Comparison of ENCODE assay signal across 10 cellular contexts in the genomic region with DNA sequence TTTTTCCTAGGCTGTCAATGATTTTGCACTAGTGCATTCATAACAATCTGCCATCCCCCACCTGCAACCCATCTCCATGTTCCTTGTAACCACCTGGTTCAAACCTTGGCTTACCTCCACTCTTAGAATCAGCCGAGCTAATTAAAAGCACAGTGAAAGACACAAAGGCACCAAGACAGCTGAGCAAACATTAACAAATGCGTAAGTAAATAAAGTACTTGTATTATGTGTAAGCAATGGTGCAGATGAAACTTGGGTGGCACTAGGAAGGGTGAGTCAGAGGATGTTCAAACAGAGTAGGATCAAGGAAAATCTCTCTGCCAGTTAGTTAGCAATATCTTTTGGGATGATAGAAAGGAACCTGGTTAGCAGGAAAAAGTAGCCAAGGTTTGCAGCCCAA. TPM values are rescaled to one million over a fixed set of nuclear protein-coding genes. Genes with fewer than 3 reads are reported as not detected.
DNase-seq lines count a peak whose midpoint lies in the region; ATAC-seq, FAIRE-seq and TF ChIP-seq lines count a peak whose summit lies in the region.
"Had no signal": no experiment of that assay in that cellular context is flagged by ENCODE, and none has a peak within 500 bp of the region (broad histone marks: within the 10 kb centered on the region; RNA-seq: fewer than 3 reads in every experiment).

No MANE protein-coding gene starts in this region.

- H3K4me3 Mint-ChIP-seq in GM23338: no peak overlapping the region
- H3K4me3 Mint-ChIP-seq: activated CD8-positive, alpha-beta T cell treated with anti-CD3 and anti-CD28 coated beads, Interleukin-2, amount 10 ng/mL, durations not matched to agents 7 days and 5 days had no signal

- no peak overlapping the region for H2AFZ ChIP-seq in GM23338

- peaks cover 30% of the 10 kb centered on the region for H3K4me1 Mint-ChIP-seq in GM23338

- no peak for TF ChIP-seq CTCF in GM23338 (conservative IDR thresholded peaks at IDR 0.05; ENCODE audit: low read depth in 2 of 2)
- TF ChIP-seq CTCF in mucosa of descending colon (IDR thresholded peaks at IDR 0.05): no peak

- no peaks in the 10 kb centered on the region for H3K9me3 ChIP-seq in mucosa of descending colon

- H3K36me3 Mint-ChIP-seq in GM23338 (ENCODE audit: low read depth): no peaks in the 10 kb centered on the region; the same call in 2 of the 3 replicates

- no peak overlapping the region for H3K4me3 ChIP-seq in GM23338
- H3K4me3 ChIP-seq in mucosa of descending colon: no peak overlapping the region

- ATAC-seq in GM23338 (no peak), mucosa of descending colon (peak; percentile 83), GM21528 (IDR thresholded peaks at IDR 0.05; ENCODE audit: low FRiP score, unreplicated experiment) (no peak), GM21737 (IDR thresholded peaks at IDR 0.05; ENCODE audit: unreplicated experiment) (no peak)
- ATAC-seq: activated CD8-positive, alpha-beta T cell treated with anti-CD3 and anti-CD28 coated beads, Interleukin-2, amount 10 ng/mL, durations not matched to agents 7 days and 5 days had no signal

- H3K27me3 ChIP-seq in GM23338 (ENCODE audit: insufficient read depth): no peaks in the 10 kb centered on the region

- FAIRE-seq in HTR-8/SVneo (lab: Jason Lieb, UNC): no peak

- H3K4me2 ChIP-seq in GM23338: peak overlapping the region; percentile 34; the same call in 1 of the 2 replicates

- no peaks in the 10 kb centered on the region for H3K36me3 ChIP-seq in GM23338 (ENCODE audit: insufficient read depth)
- H3K36me3 ChIP-seq in mucosa of descending colon (ENCODE audit: low read depth): no peaks in the 10 kb centered on the region

- no peaks in the 10 kb centered on the region for H4K20me1 ChIP-seq in GM23338 (replicated peaks; ENCODE audit: insufficient read depth)

- H3K27me3 Mint-ChIP-seq in GM23338 (ENCODE audit: insufficient read depth, low read depth, poor library complexity): peaks cover 9% of the 10 kb centered on the region

- peaks cover 34% of the 10 kb centered on the region for H3K4me1 ChIP-seq in GM23338 (ENCODE audit: insufficient read depth)
- H3K4me1 ChIP-seq in mucosa of descending colon (ENCODE audit: low read depth): peaks cover 18% of the 10 kb centered on the region

- no peaks in the 10 kb centered on the region for H3K79me2 ChIP-seq in GM23338 (replicated peaks; ENCODE audit: insufficient read depth)

- H3K9me2 ChIP-seq in GM23338 (ENCODE audit: insufficient read depth): no peaks in the 10 kb centered on the region

- intact Hi-C loops in mucosa of descending colon (cut with DNase I, micrococcal nuclease): no loop called here

- DNase-seq in GM23338 (ENCODE audit: low spot score) (peak; percentile 26), NCI-H2081 (lab: John Stamatoyannopoulos, UW) (peak; percentile 99 to 100), SW480 (ENCODE audit: low spot score) (peak; percentile 85), mucosa of descending colon (peak in 1 of 3 donors; percentile 57), putamen (ENCODE audit: low spot score) (no peak), HTR-8/SVneo (ENCODE audit: insufficient read length, low spot score) (no peak)
- DNase-seq: activated CD8-positive, alpha-beta T cell treated with anti-CD3 and anti-CD28 coated beads, Interleukin-2, amount 10 ng/mL, durations not matched to agents 7 days and 5 days had no signal

- H3K9me3 Mint-ChIP-seq in GM23338: no peaks in the 10 kb centered on the region; the same call in 2 of the 3 replicates

- H3F3A ChIP-seq in GM23338 (replicated peaks; ENCODE audit: low read depth): 0 out of 2 replicates have a peak, but pooled peaks cover 6% of the 10 kb centered on the region

- H3K27ac Mint-ChIP-seq in GM23338: no peak overlapping the region; the same call in 1 of the 2 replicates
- H3K27ac Mint-ChIP-seq: activated CD8-positive, alpha-beta T cell treated with anti-CD3 and anti-CD28 coated beads, Interleukin-2, amount 10 ng/mL, durations not matched to agents 7 days and 5 days had no signal

- H3K27ac ChIP-seq in GM23338 (ENCODE audit: low read depth): peak overlapping the region; percentile 28; the same call in 1 of the 2 replicates

TF ChIP-seq in GM23338, 12 proteins besides CTCF, POLR2A, EP300 and RAD21 (continues in another document):
- TF ChIP-seq EZH2 (IDR thresholded peaks at IDR 0.05; ENCODE audit: low read depth, unreplicated experiment) (no peak), ZNF114 (CRISPR knock-in tag; IDR thresholded peaks at IDR 0.05) (no peak), JUNB (IDR thresholded peaks at IDR 0.05; ENCODE audit: unreplicated experiment) (no peak), NANOG (IDR thresholded peaks at IDR 0.05; ENCODE audit: borderline replicate concordance) (no peak), STAT1 (IDR thresholded peaks at IDR 0.05; ENCODE audit: unreplicated experiment) (no peak), ZNF331 (CRISPR knock-in tag; IDR thresholded peaks at IDR 0.05; ENCODE audit: low read depth) (no peak), EZH2phosphoT487 (IDR thresholded peaks at IDR 0.05; ENCODE audit: unreplicated experiment) (no peak), POLR2AphosphoS5 (IDR thresholded peaks at IDR 0.05; ENCODE audit: low read depth) (no peak)
- TF ChIP-seq, protein P1, sequence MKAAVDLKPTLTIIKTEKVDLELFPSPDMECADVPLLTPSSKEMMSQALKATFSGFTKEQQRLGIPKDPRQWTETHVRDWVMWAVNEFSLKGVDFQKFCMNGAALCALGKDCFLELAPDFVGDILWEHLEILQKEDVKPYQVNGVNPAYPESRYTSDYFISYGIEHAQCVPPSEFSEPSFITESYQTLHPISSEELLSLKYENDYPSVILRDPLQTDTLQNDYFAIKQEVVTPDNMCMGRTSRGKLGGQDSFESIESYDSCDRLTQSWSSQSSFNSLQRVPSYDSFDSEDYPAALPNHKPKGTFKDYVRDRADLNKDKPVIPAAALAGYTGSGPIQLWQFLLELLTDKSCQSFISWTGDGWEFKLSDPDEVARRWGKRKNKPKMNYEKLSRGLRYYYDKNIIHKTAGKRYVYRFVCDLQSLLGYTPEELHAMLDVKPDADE (IDR thresholded peaks at IDR 0.05): no peak
- TF ChIP-seq, protein P2, sequence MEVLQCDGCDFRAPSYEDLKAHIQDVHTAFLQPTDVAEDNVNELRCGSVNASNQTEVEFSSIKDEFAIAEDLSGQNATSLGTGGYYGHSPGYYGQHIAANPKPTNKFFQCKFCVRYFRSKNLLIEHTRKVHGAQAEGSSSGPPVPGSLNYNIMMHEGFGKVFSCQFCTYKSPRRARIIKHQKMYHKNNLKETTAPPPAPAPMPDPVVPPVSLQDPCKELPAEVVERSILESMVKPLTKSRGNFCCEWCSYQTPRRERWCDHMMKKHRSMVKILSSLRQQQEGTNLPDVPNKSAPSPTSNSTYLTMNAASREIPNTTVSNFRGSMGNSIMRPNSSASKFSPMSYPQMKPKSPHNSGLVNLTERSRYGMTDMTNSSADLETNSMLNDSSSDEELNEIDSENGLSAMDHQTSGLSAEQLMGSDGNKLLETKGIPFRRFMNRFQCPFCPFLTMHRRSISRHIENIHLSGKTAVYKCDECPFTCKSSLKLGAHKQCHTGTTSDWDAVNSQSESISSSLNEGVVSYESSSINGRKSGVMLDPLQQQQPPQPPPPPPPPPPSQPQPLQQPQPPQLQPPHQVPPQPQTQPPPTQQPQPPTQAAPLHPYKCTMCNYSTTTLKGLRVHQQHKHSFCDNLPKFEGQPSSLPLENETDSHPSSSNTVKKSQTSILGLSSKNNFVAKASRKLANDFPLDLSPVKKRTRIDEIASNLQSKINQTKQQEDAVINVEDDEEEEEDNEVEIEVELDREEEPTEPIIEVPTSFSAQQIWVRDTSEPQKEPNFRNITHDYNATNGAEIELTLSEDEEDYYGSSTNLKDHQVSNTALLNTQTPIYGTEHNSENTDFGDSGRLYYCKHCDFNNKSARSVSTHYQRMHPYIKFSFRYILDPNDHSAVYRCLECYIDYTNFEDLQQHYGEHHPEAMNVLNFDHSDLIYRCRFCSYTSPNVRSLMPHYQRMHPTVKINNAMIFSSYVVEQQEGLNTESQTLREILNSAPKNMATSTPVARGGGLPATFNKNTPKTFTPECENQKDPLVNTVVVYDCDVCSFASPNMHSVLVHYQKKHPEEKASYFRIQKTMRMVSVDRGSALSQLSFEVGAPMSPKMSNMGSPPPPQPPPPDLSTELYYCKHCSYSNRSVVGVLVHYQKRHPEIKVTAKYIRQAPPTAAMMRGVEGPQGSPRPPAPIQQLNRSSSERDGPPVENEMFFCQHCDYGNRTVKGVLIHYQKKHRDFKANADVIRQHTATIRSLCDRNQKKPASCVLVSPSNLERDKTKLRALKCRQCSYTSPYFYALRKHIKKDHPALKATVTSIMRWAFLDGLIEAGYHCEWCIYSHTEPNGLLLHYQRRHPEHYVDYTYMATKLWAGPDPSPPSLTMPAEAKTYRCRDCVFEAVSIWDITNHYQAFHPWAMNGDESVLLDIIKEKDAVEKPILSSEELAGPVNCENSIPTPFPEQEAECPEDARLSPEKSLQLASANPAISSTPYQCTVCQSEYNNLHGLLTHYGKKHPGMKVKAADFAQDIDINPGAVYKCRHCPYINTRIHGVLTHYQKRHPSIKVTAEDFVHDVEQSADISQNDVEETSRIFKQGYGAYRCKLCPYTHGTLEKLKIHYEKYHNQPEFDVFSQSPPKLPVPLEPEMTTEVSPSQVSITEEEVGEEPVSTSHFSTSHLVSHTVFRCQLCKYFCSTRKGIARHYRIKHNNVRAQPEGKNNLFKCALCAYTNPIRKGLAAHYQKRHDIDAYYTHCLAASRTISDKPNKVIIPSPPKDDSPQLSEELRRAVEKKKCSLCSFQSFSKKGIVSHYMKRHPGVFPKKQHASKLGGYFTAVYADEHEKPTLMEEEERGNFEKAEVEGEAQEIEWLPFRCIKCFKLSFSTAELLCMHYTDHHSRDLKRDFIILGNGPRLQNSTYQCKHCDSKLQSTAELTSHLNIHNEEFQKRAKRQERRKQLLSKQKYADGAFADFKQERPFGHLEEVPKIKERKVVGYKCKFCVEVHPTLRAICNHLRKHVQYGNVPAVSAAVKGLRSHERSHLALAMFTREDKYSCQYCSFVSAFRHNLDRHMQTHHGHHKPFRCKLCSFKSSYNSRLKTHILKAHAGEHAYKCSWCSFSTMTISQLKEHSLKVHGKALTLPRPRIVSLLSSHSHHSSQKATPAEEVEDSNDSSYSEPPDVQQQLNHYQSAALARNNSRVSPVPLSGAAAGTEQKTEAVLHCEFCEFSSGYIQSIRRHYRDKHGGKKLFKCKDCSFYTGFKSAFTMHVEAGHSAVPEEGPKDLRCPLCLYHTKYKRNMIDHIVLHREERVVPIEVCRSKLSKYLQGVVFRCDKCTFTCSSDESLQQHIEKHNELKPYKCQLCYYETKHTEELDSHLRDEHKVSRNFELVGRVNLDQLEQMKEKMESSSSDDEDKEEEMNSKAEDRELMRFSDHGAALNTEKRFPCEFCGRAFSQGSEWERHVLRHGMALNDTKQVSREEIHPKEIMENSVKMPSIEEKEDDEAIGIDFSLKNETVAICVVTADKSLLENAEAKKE (CRISPR knock-in tag; IDR thresholded peaks at IDR 0.05): no peak

RNA-seq across cellular contexts. Expression of a gene that starts 5.1 kb away (rescaled TPM):
- total RNA-seq in GM23338 (2014; rRNA removed; shearing (Covaris generic)): 53.3 and 66.3 TPM in 2 replicates
- polyA plus RNA-seq in GM23338 (2016; fragmentation: Nextera tagmentation; extraction: Ambion mirVana): 31.9 and 36.6 TPM in 2 replicates
- 10 to 100 TPM; 47.0 to 57.3 (median 53.4) TPM for total RNA-seq in mucosa of descending colon

RNA-seq across cellular contexts. Expression of a gene that starts 40.5 kb away (rescaled TPM):
- total RNA-seq in GM23338 (2014; rRNA removed; shearing (Covaris generic)): 5.5 and 6.6 TPM in 2 replicates
- 2.4 and 4.1 TPM in 2 replicates for polyA plus RNA-seq in GM23338 (2016; fragmentation: Nextera tagmentation; extraction: Ambion mirVana)
- 10 to 100 TPM; 13.3 to 18.9 (median 14.5) TPM for total RNA-seq in mucosa of descending colon
- total RNA-seq: osteocyte had no signal

Comparison
In these comparisons a context has a peak if more than half of its experiments do, and no peak if none do; other contexts are left out.
1. DNase-seq: peak in GM23338 (single experiment), NCI-H2081 (2 of 2) and SW480 (single experiment); none in putamen (single experiment) and HTR-8/SVneo (single experiment).